In the genomic region with DNA sequence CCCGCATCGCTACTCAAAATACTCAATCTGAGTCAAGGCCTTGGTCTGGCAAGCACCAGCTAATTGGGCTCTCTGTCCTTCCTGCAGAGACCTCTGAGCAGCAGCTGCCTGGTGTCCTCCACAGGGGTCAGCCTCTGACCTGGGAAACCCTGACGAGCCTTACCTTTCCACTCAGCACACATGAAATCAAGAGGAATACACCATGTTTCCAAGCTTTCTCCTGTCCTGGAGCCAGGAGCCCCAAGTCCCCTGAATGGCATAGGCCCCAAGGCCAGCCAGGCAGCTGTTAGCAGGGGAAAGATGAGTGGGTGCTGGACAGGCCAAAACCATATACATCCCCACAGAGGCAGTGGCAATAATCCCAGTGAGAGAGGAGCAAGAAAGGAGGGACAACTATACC, we compare ENCODE assay signal across 21 cellular contexts. TPM values are rescaled to one million over a fixed set of nuclear protein-coding genes. Genes with fewer than 3 reads are reported as not detected.
DNase-seq lines count a peak whose midpoint lies in the region; ATAC-seq and TF ChIP-seq lines count a peak whose summit lies in the region.
"Had no signal": no experiment of that assay in that cellular context is flagged by ENCODE, and none has a peak within 500 bp of the region (broad histone marks: within the 10 kb centered on the region; RNA-seq: fewer than 3 reads in every experiment).

No MANE protein-coding gene starts in this region.

- H3K4me2 ChIP-seq in mesendoderm (ENCODE audit: low read length): no peak overlapping the region
- H3K4me2 ChIP-seq: BLaER1 had no signal

- no peaks in the 10 kb centered on the region for H3K79me2 ChIP-seq in mesendoderm (ENCODE audit: control insufficient read depth, insufficient read depth, low read length)

- no peaks in the 10 kb centered on the region for H3K36me3 Mint-ChIP-seq in stimulated activated effector memory CD8-positive, alpha-beta T cell treated with anti-CD3 and anti-CD28 coated beads, Interleukin-12 subunit alpha, Interleukin-12 subunit beta, amount 100 ng/mL, for 72 hours
- no peaks in the 10 kb centered on the region for H3K36me3 Mint-ChIP-seq in activated T-cell treated with anti-CD3 and anti-CD28 coated beads, Interleukin-2, amount 50 U/mL, for 24 hours (ENCODE audit: low read depth)
- H3K36me3 Mint-ChIP-seq: CD14-positive monocyte; CD4-positive, alpha-beta memory T cell had no signal

- intact Hi-C loops in cardiac septum (cut with DNase I): no loop called here

- H4K5ac ChIP-seq in mesendoderm (ENCODE audit: low read length): no peak overlapping the region

- H3K18ac ChIP-seq in mesendoderm (ENCODE audit: low read length): no peak overlapping the region

- no peak overlapping the region for H2BK5ac ChIP-seq in mesendoderm (ENCODE audit: low read length)

- H3K4me1 Mint-ChIP-seq in stimulated activated effector memory CD8-positive, alpha-beta T cell treated with anti-CD3 and anti-CD28 coated beads, Interleukin-12 subunit alpha, Interleukin-12 subunit beta, amount 100 ng/mL, for 72 hours: no peaks in the 10 kb centered on the region
- H3K4me1 Mint-ChIP-seq in activated T-cell treated with anti-CD3 and anti-CD28 coated beads, Interleukin-2, amount 50 U/mL, for 24 hours (ENCODE audit: low read depth): peaks cover 4% of the 10 kb centered on the region
- H3K4me1 Mint-ChIP-seq: CD14-positive monocyte had no signal

- no peak for ATAC-seq in stimulated activated effector memory CD8-positive, alpha-beta T cell treated with anti-CD3 and anti-CD28 coated beads, Interleukin-12 subunit alpha, Interleukin-12 subunit beta, amount 100 ng/mL, for 72 hours
- ATAC-seq in GM21381 (IDR thresholded peaks at IDR 0.05; ENCODE audit: unreplicated experiment): no peak

- WGBS in mesendoderm (ENCODE audit: extremely low coverage, insufficient coverage, low lambda C conversion rate): no CpG with 5 or more reads among the region's 3 CpGs

- no peaks in the 10 kb centered on the region for H3K4me1 ChIP-seq in right atrium auricular region
- no peaks in the 10 kb centered on the region for H3K4me1 ChIP-seq in mesendoderm (ENCODE audit: control insufficient read depth, low read depth, low read length)
- H3K4me1 ChIP-seq: HAP-1 had no signal

- H3K27ac Mint-ChIP-seq in stimulated activated effector memory CD8-positive, alpha-beta T cell treated with anti-CD3 and anti-CD28 coated beads, Interleukin-12 subunit alpha, Interleukin-12 subunit beta, amount 100 ng/mL, for 72 hours: peak overlapping the region; percentile 19
- H3K27ac Mint-ChIP-seq in activated T-cell treated with anti-CD3 and anti-CD28 coated beads, Interleukin-2, amount 50 U/mL, for 24 hours: no peak overlapping the region
- H3K27ac Mint-ChIP-seq: CD14-positive monocyte had no signal

- no peak overlapping the region for H2BK120ac ChIP-seq in mesendoderm (ENCODE audit: low read depth, low read length)

- no peak overlapping the region for H4K8ac ChIP-seq in mesendoderm (ENCODE audit: low read depth, low read length)

- H2AK5ac ChIP-seq in mesendoderm (ENCODE audit: low read length): no peak overlapping the region

- H3K23ac ChIP-seq in mesendoderm (ENCODE audit: low read length): no peak overlapping the region

- no peak overlapping the region for H3K4ac ChIP-seq in mesendoderm (ENCODE audit: low read depth, low read length)

- no peaks in the 10 kb centered on the region for H3K27me3 Mint-ChIP-seq in activated T-cell treated with anti-CD3 and anti-CD28 coated beads, Interleukin-2, amount 50 U/mL, for 24 hours
- H3K27me3 Mint-ChIP-seq: CD4-positive, alpha-beta memory T cell had no signal

- no peaks in the 10 kb centered on the region for H3K36me3 ChIP-seq in right atrium auricular region
- H3K36me3 ChIP-seq in mesendoderm (ENCODE audit: control insufficient read depth, insufficient read depth, low read length): no peaks in the 10 kb centered on the region
- H3K36me3 ChIP-seq: BLaER1, HAP-1 had no signal

- no peaks in the 10 kb centered on the region for H3K79me1 ChIP-seq in mesendoderm (ENCODE audit: low read length)

- no peaks in the 10 kb centered on the region for H3K27me3 ChIP-seq in right atrium auricular region
- no peaks in the 10 kb centered on the region for H3K27me3 ChIP-seq in mesendoderm (ENCODE audit: insufficient read depth, low read length, poor library complexity)
- H3K27me3 ChIP-seq: BLaER1 had no signal

- H3K27ac ChIP-seq in right atrium auricular region (no peak overlapping the region), mesendoderm (ENCODE audit: low read depth, low read length) (no peak overlapping the region)
- H3K27ac ChIP-seq: BLaER1, HL-60 had no signal

- H3K4me3 Mint-ChIP-seq in stimulated activated effector memory CD8-positive, alpha-beta T cell treated with anti-CD3 and anti-CD28 coated beads, Interleukin-12 subunit alpha, Interleukin-12 subunit beta, amount 100 ng/mL, for 72 hours: no peak overlapping the region
- H3K4me3 Mint-ChIP-seq in activated T-cell treated with anti-CD3 and anti-CD28 coated beads, Interleukin-2, amount 50 U/mL, for 24 hours: no peak overlapping the region
- H3K4me3 Mint-ChIP-seq: CD14-positive monocyte; CD4-positive, alpha-beta memory T cell had no signal

- TF ChIP-seq CTCF in right atrium auricular region (IDR thresholded peaks at IDR 0.05): no peak

- H3K9me3 ChIP-seq in right atrium auricular region: peaks cover 12 to 39% of the 10 kb centered on the region in 2 donors
- H3K9me3 ChIP-seq: HAP-1 had no signal

- no peaks in the 10 kb centered on the region for H3K9me3 Mint-ChIP-seq in stimulated activated effector memory CD8-positive, alpha-beta T cell treated with anti-CD3 and anti-CD28 coated beads, Interleukin-12 subunit alpha, Interleukin-12 subunit beta, amount 100 ng/mL, for 72 hours
- peaks cover 2% of the 10 kb centered on the region for H3K9me3 Mint-ChIP-seq in activated T-cell treated with anti-CD3 and anti-CD28 coated beads, Interleukin-2, amount 50 U/mL, for 24 hours

- H3K9ac ChIP-seq in mesendoderm (ENCODE audit: low read length): no peak overlapping the region
- H3K9ac ChIP-seq: BLaER1 had no signal

- no peak overlapping the region for H2BK15ac ChIP-seq in mesendoderm (replicated peaks; ENCODE audit: low read depth)

- H3K56ac ChIP-seq in mesendoderm (ENCODE audit: low read length): no peak overlapping the region

- DNase-seq in cardiac septum (ENCODE audit: low spot score) (peak; percentile 20), right atrium auricular region (ENCODE audit: low spot score) (no peak), mesendoderm (no peak)
- DNase-seq in stimulated activated effector memory CD8-positive, alpha-beta T cell treated with anti-CD3 and anti-CD28 coated beads, Interleukin-12 subunit alpha, Interleukin-12 subunit beta, amount 100 ng/mL, for 72 hours (ENCODE audit: low spot score in 2 of 2): no peak
- no peak for DNase-seq in stimulated activated CD4-positive, alpha-beta T cell treated with anti-CD3 and anti-CD28 coated beads, Interleukin-4, amount 100 ng/mL, for 4 hours
- DNase-seq in activated T-cell treated with anti-CD3 and anti-CD28 coated beads, Interleukin-2, amount 50 U/mL, for 24 hours: no peak
- DNase-seq: 8988T; CD4-positive, alpha-beta memory T cell; DMS153; DMS79; GDM1; GOT3 had no signal

- H3K4me3 ChIP-seq in right atrium auricular region (no peak overlapping the region), mesendoderm (ENCODE audit: low read length) (peak overlapping the region; percentile 3)
- H3K4me3 ChIP-seq: BLaER1, HAP-1 had no signal

RNA-seq across cellular contexts. Expression of a gene that starts 27.2 kb away (rescaled TPM):
- total RNA-seq in cardiac septum (not detected), right atrium auricular region (not detected)
- polyA plus RNA-seq in mesendoderm (2013, experiment 1 of 2): 1.7 TPM
- 1.5 TPM for polyA plus RNA-seq in mesendoderm (2013, experiment 2 of 2)
- total RNA-seq: CD4-positive, alpha-beta memory T cell; Daoy; HT1080 had no signal
- polyA plus RNA-seq: AG04450, CD14-positive monocyte had no signal

RNA-seq across cellular contexts. Expression of a gene that starts 41.6 kb away (rescaled TPM):
- total RNA-seq in cardiac septum: not detected
- not detected for total RNA-seq in right atrium auricular region
- not detected for polyA plus RNA-seq in mesendoderm (2013, experiment 1 of 2)
- polyA plus RNA-seq in mesendoderm (2013, experiment 2 of 2): 0.04 TPM
- total RNA-seq: A673; CD4-positive, alpha-beta memory T cell; Daoy; HT1080 had no signal
- polyA plus RNA-seq: AG04450; CD14-positive monocyte; CD4-positive, alpha-beta memory T cell had no signal

RNA-seq across cellular contexts. Expression of a gene that starts 56.7 kb away (rescaled TPM):
- not detected for total RNA-seq in cardiac septum
- total RNA-seq in right atrium auricular region: not detected
- polyA plus RNA-seq in mesendoderm (2013, experiment 1 of 2): 0.18 TPM
- polyA plus RNA-seq in mesendoderm (2013, experiment 2 of 2): 0.20 TPM
- total RNA-seq: CD4-positive, alpha-beta memory T cell; Daoy; HT1080 had no signal
- polyA plus RNA-seq: AG04450; CD14-positive monocyte; CD4-positive, alpha-beta memory T cell had no signal
